18 cellular contexts compared by ENCODE assay signal in genomic region chr9:120702075-120702474, GRCh38. TPM values are rescaled to one million over a fixed set of nuclear protein-coding genes. Genes with fewer than 3 reads are reported as not detected.
A peak's percentile ranks its signal among the peaks of the same experiment; 100 is the strongest.
DNase-seq lines count a peak whose midpoint lies in the region; ATAC-seq and TF ChIP-seq lines count a peak whose summit lies in the region.
"Had no signal": no experiment of that assay in that cellular context is flagged by ENCODE, and none has a peak within 500 bp of the region (broad histone marks: within the 10 kb centered on the region; RNA-seq: fewer than 3 reads in every experiment).

No MANE protein-coding gene starts in this region.

- no peak overlapping the region for H3K27ac ChIP-seq in breast epithelium
- peak overlapping the region; percentile 13 for H3K27ac ChIP-seq in epithelial cell of prostate
- H3K27ac ChIP-seq in adrenal gland: no peak overlapping the region
- H3K27ac ChIP-seq: BLaER1 treated with 17β-estradiol and CSF1 and Interleukin-3, amounts not matched to agents 10 nM and 100 nM had no signal

- POLR2A ChIA-PET in MCF 10A (lab: Yijun Ruan, JAX): interaction anchor here (0.6 to 1.6 kb wide), 3 partner anchors 8 to 51 kb away, joined by 3 to 5 read pairs (median 3); no protein-coding TSS in a partner anchor

- H3K27me3 ChIP-seq in breast epithelium: no peaks in the 10 kb centered on the region
- no peaks in the 10 kb centered on the region for H3K27me3 ChIP-seq in adrenal gland
- H3K27me3 ChIP-seq: BLaER1 treated with 17β-estradiol and CSF1 and Interleukin-3, amounts not matched to agents 10 nM and 100 nM had no signal

- no peak for TF ChIP-seq POLR2A in breast epithelium (IDR thresholded peaks at IDR 0.05)
- no peak for TF ChIP-seq POLR2A in adrenal gland (IDR thresholded peaks at IDR 0.05)

- peak overlapping the region; percentile 31 for H3K27ac Mint-ChIP-seq in MCF 10A (ENCODE audit: low read depth, unreplicated experiment)
- H3K27ac Mint-ChIP-seq: CD8-positive, alpha-beta memory T cell; T-helper 1 cell treated with Interleukin-12 subunit alpha and Interleukin-12 subunit beta and Interleukin-4 antibody, amounts not matched to agents 30 μg/mL and 1 μg/mL, for 36 hours had no signal

- no peaks in the 10 kb centered on the region for H3K27me3 Mint-ChIP-seq in MCF 10A (ENCODE audit: insufficient read depth, unreplicated experiment)
- H3K27me3 Mint-ChIP-seq: CD8-positive, alpha-beta memory T cell; IgD-negative memory B cell had no signal

- no peaks in the 10 kb centered on the region for H3K9me3 ChIP-seq in breast epithelium
- H3K9me3 ChIP-seq in adrenal gland (replicated peaks in 1 of 3): no peaks in the 10 kb centered on the region
- H3K9me3 ChIP-seq: BLaER1 treated with 17β-estradiol and CSF1 and Interleukin-3, amounts not matched to agents 10 nM and 100 nM had no signal

- intact Hi-C loops in MCF 10A (cut with micrococcal nuclease): no loop called here
- intact Hi-C loops in breast epithelium (cut with DNase I; ENCODE audit: low total_unique reads): no loop called here
- intact Hi-C loops in adrenal gland (cut with DNase I): no loop called here

- H3K4me3 Mint-ChIP-seq in MCF 10A (ENCODE audit: unreplicated experiment): no peak overlapping the region
- H3K4me3 Mint-ChIP-seq: CD8-positive, alpha-beta memory T cell; IgD-negative memory B cell; T-helper 1 cell treated with Interleukin-12 subunit alpha and Interleukin-12 subunit beta and Interleukin-4 antibody, amounts not matched to agents 30 μg/mL and 1 μg/mL, for 36 hours had no signal

- CTCF ChIA-PET in MCF 10A (lab: Yijun Ruan, JAX): interaction anchor here (0.6 to 0.7 kb wide), 2 partner anchors 40 to 78 kb away, joined by 3 read pairs; no protein-coding TSS in a partner anchor

- H3K36me3 Mint-ChIP-seq in MCF 10A (ENCODE audit: insufficient read depth, unreplicated experiment): no peaks in the 10 kb centered on the region

- 88 to 95% (median 93%) methylated on average over 1 of the region's 1 CpG for WGBS in adrenal gland, 4 donors

- BruUV-seq in MCF 10A (replicated peaks; lab: Mats Ljungman, UMichigan): no TSS peak

- no peak for DNase-seq in MCF 10A (ENCODE audit: unreplicated experiment)
- DNase-seq in breast epithelium (ENCODE audit: low spot score in 2 of 2): no peak
- DNase-seq in RPMI7951 (ENCODE audit: low read depth): peak; percentile 46
- peak; percentile 36 for DNase-seq in epithelial cell of prostate (ENCODE audit: low read depth, low spot score)
- no peak for DNase-seq in adrenal gland
- no peak for DNase-seq in mesenteric fat pad (ENCODE audit: low spot score)
- DNase-seq: 8988T; CD8-positive, alpha-beta memory T cell; NCI-H1417; NCI-H187 treated with DMSO at 0.1 percent for 48 hours; NCI-H345; NCI-H774; Right ventricle myocardium superior had no signal

- TF ChIP-seq CTCF in MCF 10A (IDR thresholded peaks at IDR 0.05; ENCODE audit: unreplicated experiment) (no peak), breast epithelium (IDR thresholded peaks at IDR 0.05) (no peak), adrenal gland (IDR thresholded peaks at IDR 0.05) (no peak)

- H3K36me3 ChIP-seq in breast epithelium (no peaks in the 10 kb centered on the region), adrenal gland (replicated peaks in 1 of 2) (no peaks in the 10 kb centered on the region)

- peaks cover 23% of the 10 kb centered on the region for H3K4me1 Mint-ChIP-seq in MCF 10A (ENCODE audit: insufficient read depth, unreplicated experiment)

- H3K4me1 ChIP-seq in breast epithelium (no peaks in the 10 kb centered on the region), adrenal gland (replicated peaks in 1 of 2) (peaks cover 2 to 24% of the 10 kb centered on the region in 2 donors)

- H3K4me3 ChIP-seq in breast epithelium (no peak overlapping the region), adrenal gland (no peak overlapping the region)
- H3K4me3 ChIP-seq: BLaER1 treated with 17β-estradiol and CSF1 and Interleukin-3, amounts not matched to agents 10 nM and 100 nM had no signal

- no peaks in the 10 kb centered on the region for H3K9me3 Mint-ChIP-seq in MCF 10A (ENCODE audit: unreplicated experiment)
- H3K9me3 Mint-ChIP-seq: CD8-positive, alpha-beta memory T cell; IgD-negative memory B cell; T-helper 1 cell treated with Interleukin-12 subunit alpha and Interleukin-12 subunit beta and Interleukin-4 antibody, amounts not matched to agents 30 μg/mL and 1 μg/mL, for 36 hours had no signal

- ATAC-seq in GM19397 (IDR thresholded peaks at IDR 0.05; ENCODE audit: unreplicated experiment) (no peak), HG03342 (IDR thresholded peaks at IDR 0.05; ENCODE audit: unreplicated experiment) (no peak)

RNA-seq across cellular contexts. Expression of gene MEGF9, which starts 12.2 kb away (rescaled TPM):
- total RNA-seq in MCF 10A (2022): 5.7 and 6.9 TPM in 2 replicates
- 10 to 100 TPM; 22.0 to 30.3 (median 27.2) TPM for total RNA-seq in breast epithelium
- 10.5 and 11.1 TPM in 2 replicates for total RNA-seq in RPMI7951 (2014; rRNA removed; shearing (Covaris generic))
- total RNA-seq in adrenal gland: 10 to 100 TPM; 13.9 to 28.5 (median 22.4) TPM
- 10 to 100 TPM in 1 of 3 donors, 1 to 10 TPM in 2; 3.9 to 22.4 (median 4.3) TPM for polyA plus RNA-seq in adrenal gland
- total RNA-seq in mesenteric fat pad: 24.5 TPM

Comparison
In these comparisons a context has a peak if more than half of its experiments do, and no peak if none do; other contexts are left out.
1. DNase-seq: peak in RPMI7951 (single experiment) and epithelial cell of prostate (single experiment); none in MCF 10A (single experiment), breast epithelium (0 of 2), adrenal gland (0 of 7) and mesenteric fat pad (single experiment).